21 cellular contexts compared by ENCODE assay signal in genomic region chr11:65400295-65401072, GRCh38. TPM values are rescaled to one million over a fixed set of nuclear protein-coding genes. Genes with fewer than 3 reads are reported as not detected.
"Had no signal": no experiment of that assay in that cellular context is flagged by ENCODE, and none has a peak within 500 bp of the region (broad histone marks: within the 10 kb centered on the region; RNA-seq: fewer than 3 reads in every experiment).

No MANE protein-coding gene starts in this region.

- H3K4me1 ChIP-seq: foreskin keratinocyte, testis had no signal

- H3K27ac ChIP-seq: brain microvascular endothelial cell, foreskin keratinocyte, testis, upper lobe of left lung, VCaP had no signal

- H3K27me3 ChIP-seq: brain microvascular endothelial cell, foreskin keratinocyte, testis, upper lobe of left lung had no signal

- H3K27ac Mint-ChIP-seq: activated T-helper 17 cell treated with anti-CD3 and anti-CD28 coated beads, Interleukin-2, amount 50 U/mL, for 72 hours had no signal

- H3K9me3 ChIP-seq: testis, upper lobe of left lung had no signal

- H3K9me3 Mint-ChIP-seq: activated T-helper 17 cell treated with anti-CD3 and anti-CD28 coated beads, Interleukin-2, amount 50 U/mL, for 72 hours; effector memory CD8-positive, alpha-beta T cell; naive thymus-derived CD8-positive, alpha-beta T cell; stimulated activated naive CD8-positive, alpha-beta T cell treated with anti-CD3 and anti-CD28 coated beads, Interleukin-15, amount 100 ng/mL, for 72 hours had no signal

- DNase-seq: activated CD4-positive, alpha-beta T cell treated with anti-CD3 and anti-CD28 coated beads for 4 hours; activated naive CD4-positive, alpha-beta T cell treated with Interleukin-2 at 50 U/mL for 16 hours; anterior cingulate cortex; brain microvascular endothelial cell; cerebellar nuclear complex; dermis blood vessel endothelial cell; effector memory CD8-positive, alpha-beta T cell; foreskin keratinocyte; naive thymus-derived CD8-positive, alpha-beta T cell; posterior cingulate gyrus; retina; stimulated activated CD4-positive, alpha-beta T cell treated with anti-CD3 and anti-CD28 coated beads, Interleukin-4, amount 100 ng/mL, for 24 hours; stimulated activated naive CD8-positive, alpha-beta T cell treated with anti-CD3 and anti-CD28 coated beads, Interleukin-15, amount 100 ng/mL, for 72 hours; testis had no signal

- H3K4me3 ChIP-seq: testis, upper lobe of left lung had no signal

- H3K4me3 Mint-ChIP-seq: activated T-helper 17 cell treated with anti-CD3 and anti-CD28 coated beads, Interleukin-2, amount 50 U/mL, for 72 hours; effector memory CD8-positive, alpha-beta T cell; naive thymus-derived CD8-positive, alpha-beta T cell; stimulated activated naive CD8-positive, alpha-beta T cell treated with anti-CD3 and anti-CD28 coated beads, Interleukin-15, amount 100 ng/mL, for 72 hours had no signal

- FAIRE-seq: islet of Langerhans had no signal

- ATAC-seq: activated T-helper 17 cell treated with anti-CD3 and anti-CD28 coated beads, Interleukin-2, amount 50 U/mL, for 72 hours; effector memory CD8-positive, alpha-beta T cell; foreskin keratinocyte; left lobe of liver; naive thymus-derived CD8-positive, alpha-beta T cell; SK-N-SH treated with all-trans-retinoic acid at 6 μM for 48 hours; stimulated activated naive CD8-positive, alpha-beta T cell treated with anti-CD3 and anti-CD28 coated beads, Interleukin-15, amount 100 ng/mL, for 72 hours had no signal

- H3K4me1 Mint-ChIP-seq: activated T-helper 17 cell treated with anti-CD3 and anti-CD28 coated beads, Interleukin-2, amount 50 U/mL, for 72 hours had no signal

- H3K27me3 Mint-ChIP-seq: activated T-helper 17 cell treated with anti-CD3 and anti-CD28 coated beads, Interleukin-2, amount 50 U/mL, for 72 hours; effector memory CD8-positive, alpha-beta T cell; naive thymus-derived CD8-positive, alpha-beta T cell; stimulated activated naive CD8-positive, alpha-beta T cell treated with anti-CD3 and anti-CD28 coated beads, Interleukin-15, amount 100 ng/mL, for 72 hours had no signal

RNA-seq across cellular contexts. Expression of gene TIGD3, which starts 45.9 kb away (rescaled TPM):
- total RNA-seq: lung microvascular endothelial cell had no signal
